11 cellular contexts compared by ENCODE assay signal in the genomic region with DNA sequence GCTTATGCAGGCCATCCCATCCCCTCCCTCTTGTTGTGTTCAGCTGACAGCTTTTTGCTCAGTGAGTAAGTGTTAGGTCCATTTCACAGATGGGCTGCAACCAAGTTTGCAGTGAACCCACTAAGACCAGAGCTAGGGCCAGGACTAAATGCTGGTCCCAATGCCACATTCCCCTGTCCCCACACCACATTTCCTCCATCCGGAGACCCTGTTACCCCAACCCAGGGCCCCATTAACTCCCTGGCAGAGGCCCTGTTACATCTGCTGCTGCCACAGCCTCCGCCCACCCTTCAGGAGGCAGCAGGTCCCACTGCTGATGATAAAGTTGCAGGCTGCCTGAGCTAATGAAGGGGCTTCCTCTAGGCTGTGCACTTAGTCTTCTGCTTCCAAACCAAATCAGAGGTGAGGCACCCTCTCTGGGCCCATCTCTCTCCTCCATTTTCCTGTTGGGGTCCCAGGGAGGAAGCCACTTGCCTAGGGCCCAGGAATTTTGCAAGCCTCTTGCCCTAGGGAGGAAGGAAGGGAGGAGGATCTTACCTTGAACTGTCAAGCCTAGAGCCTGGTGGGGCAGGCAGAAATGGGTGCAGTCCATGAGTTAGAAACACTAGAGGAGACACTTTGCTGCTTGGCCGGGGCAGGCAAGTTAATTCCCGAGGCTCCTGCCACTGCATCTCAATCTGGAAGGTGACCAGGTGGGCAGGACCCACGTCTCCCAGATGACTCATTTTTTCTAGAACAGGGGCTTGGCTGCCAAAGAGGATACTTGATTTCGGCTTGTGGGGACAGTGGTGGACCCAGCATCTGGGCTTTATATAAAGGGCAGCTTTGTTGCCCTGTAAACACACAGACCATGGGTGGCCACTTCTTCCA. TPM values are rescaled to one million over a fixed set of nuclear protein-coding genes. Genes with fewer than 3 reads are reported as not detected.
DNase-seq lines count a peak whose midpoint lies in the region; ATAC-seq and TF ChIP-seq lines count a peak whose summit lies in the region.
"Had no signal": no experiment of that assay in that cellular context is flagged by ENCODE, and none has a peak within 500 bp of the region (broad histone marks: within the 10 kb centered on the region; RNA-seq: fewer than 3 reads in every experiment).

No MANE protein-coding gene starts in this region.

- DNase-seq in body of pancreas (peak; percentile 40 to 80 (median 64)), natural killer cell (no peak), NCI-H2227 (lab: John Stamatoyannopoulos, UW; ENCODE audit: unreplicated experiment) (no peak)
- no peak for DNase-seq in stimulated activated CD4-positive, alpha-beta T cell treated with anti-CD3 and anti-CD28 coated beads, Interleukin-1b, Interleukin-23, amount 100 ng/mL, for 48 hours
- DNase-seq in effector CD8-positive, alpha-beta T cell (lab: John Stamatoyannopoulos, UW): no peak
- DNase-seq: central memory CD4-positive, alpha-beta T cell; SW 1271 had no signal

- intact Hi-C loops in body of pancreas (cut with DNase I) (no loop called here), natural killer cell (cut with micrococcal nuclease) (loop anchor here (5.0 to 10.0 kb wide), 2 partner anchors 108 to 199 kb away; no protein-coding TSS in a partner anchor)

- WGBS in body of pancreas, 2 donors: 26 to 45% methylated on average over 5 to 6 of the region's 6 CpGs

- no peak for TF ChIP-seq POLR2A in body of pancreas (IDR thresholded peaks at IDR 0.05)

- H3K4me3 Mint-ChIP-seq in IgD-negative memory B cell: peak overlapping the region; percentile 63 to 85 (median 72)
- H3K4me3 Mint-ChIP-seq in natural killer cell: peak overlapping the region; percentile 85

- H3K36me3 Mint-ChIP-seq in IgD-negative memory B cell (peaks cover 2% of the 10 kb centered on the region), natural killer cell (no peaks in the 10 kb centered on the region)

- H3K4me2 ChIP-seq in BLaER1 treated with 17β-estradiol and CSF1 and Interleukin-3, amounts not matched to agents 10 nM and 100 nM: peak overlapping the region; percentile 91 to 100 (median 98)

- peaks cover 0 to 14% (median 0%) of the 10 kb centered on the region in 11 experiments; a peak in 5 of 22 replicates for H4K20me1 ChIP-seq in BLaER1 treated with 17β-estradiol and CSF1 and Interleukin-3, amounts not matched to agents 10 nM and 100 nM

- H3K9ac ChIP-seq in BLaER1 treated with 17β-estradiol and CSF1 and Interleukin-3, amounts not matched to agents 10 nM and 100 nM: peak overlapping the region in 10 of 11 experiments; percentile 11 to 98 (median 93); a peak in 13 of 22 replicates

- no peaks in the 10 kb centered on the region for H3K9me3 ChIP-seq in BLaER1 treated with 17β-estradiol and CSF1 and Interleukin-3, amounts not matched to agents 10 nM and 100 nM (replicated peaks in 1 of 11)
- H3K9me3 ChIP-seq in body of pancreas: no peaks in the 10 kb centered on the region

- H3K27me3 ChIP-seq in BLaER1 treated with 17β-estradiol and CSF1 and Interleukin-3, amounts not matched to agents 10 nM and 100 nM: no peaks in the 10 kb centered on the region
- H3K27me3 ChIP-seq in body of pancreas: no peaks in the 10 kb centered on the region

- peak overlapping the region in 9 of 11 experiments; percentile 2 to 94 (median 27); a peak in 10 of 22 replicates for H3K27ac ChIP-seq in BLaER1 treated with 17β-estradiol and CSF1 and Interleukin-3, amounts not matched to agents 10 nM and 100 nM
- peak overlapping the region; percentile 9 to 95 (median 93) for H3K27ac ChIP-seq in body of pancreas

- TF ChIP-seq CTCF in body of pancreas (IDR thresholded peaks at IDR 0.05) (no peak), natural killer cell (IDR thresholded peaks at IDR 0.05) (no peak)

- ATAC-seq in body of pancreas (no peak), natural killer cell (no peak), GM21515 (IDR thresholded peaks at IDR 0.05; ENCODE audit: unreplicated experiment) (no peak)

- H3K4me3 ChIP-seq in BLaER1 treated with 17β-estradiol and CSF1 and Interleukin-3, amounts not matched to agents 10 nM and 100 nM: peak overlapping the region in 2 of 10 experiments; percentile 1 to 2; a peak in 2 of 20 replicates
- no peak overlapping the region for H3K4me3 ChIP-seq in body of pancreas

- H3K36me3 ChIP-seq in BLaER1 treated with 17β-estradiol and CSF1 and Interleukin-3, amounts not matched to agents 10 nM and 100 nM: peaks cover 2 to 13% (median 4%) of the 10 kb centered on the region in 11 experiments; a peak in 21 of 22 replicates
- peaks cover 0 to 6% of the 10 kb centered on the region in 2 donors for H3K36me3 ChIP-seq in body of pancreas (replicated peaks in 1 of 2; ENCODE audit: insufficient read depth in 1 of 2, low read depth in 2 of 2)

- H3K27ac Mint-ChIP-seq in IgD-negative memory B cell (peak overlapping the region; percentile 86 to 98 (median 89)), natural killer cell (peak overlapping the region; percentile 90 to 96)

- peaks cover 45 to 71% (median 63%) of the 10 kb centered on the region in 10 experiments for H3K4me1 ChIP-seq in BLaER1 treated with 17β-estradiol and CSF1 and Interleukin-3, amounts not matched to agents 10 nM and 100 nM
- H3K4me1 ChIP-seq in body of pancreas: peaks cover 32% of the 10 kb centered on the region

- H3K9me3 Mint-ChIP-seq in IgD-negative memory B cell: no peaks in the 10 kb centered on the region
- no peaks in the 10 kb centered on the region for H3K9me3 Mint-ChIP-seq in natural killer cell

- H3K4me1 Mint-ChIP-seq in IgD-negative memory B cell: peaks cover 15 to 19% (median 17%) of the 10 kb centered on the region in 3 donors
- H3K4me1 Mint-ChIP-seq in natural killer cell: peaks cover 26 to 36% of the 10 kb centered on the region in 2 donors

- H3K27me3 Mint-ChIP-seq in IgD-negative memory B cell: no peaks in the 10 kb centered on the region
- H3K27me3 Mint-ChIP-seq in natural killer cell (ENCODE audit: low read depth in 2 of 2): no peaks in the 10 kb centered on the region

RNA-seq across cellular contexts. Expression of a gene that starts 3.4 kb away (rescaled TPM):
- 11.5 TPM for polyA plus RNA-seq in IgD-negative memory B cell
- total RNA-seq in body of pancreas (10 to 100 TPM; 76.8 to 91.3 TPM), natural killer cell (100 to 1,000 TPM; 243 to 253 (median 250) TPM)

RNA-seq across cellular contexts. Expression of a gene that starts 16.6 kb away (rescaled TPM):
- polyA plus RNA-seq in IgD-negative memory B cell: 49.1 TPM
- total RNA-seq in body of pancreas: 10 to 100 TPM; 67.5 to 80.1 TPM
- 1 to 10 TPM; 3.4 to 6.9 (median 6.7) TPM for total RNA-seq in natural killer cell

RNA-seq across cellular contexts. Expression of a gene that starts 17.0 kb away (rescaled TPM):
- polyA plus RNA-seq in IgD-negative memory B cell: not detected
- total RNA-seq in body of pancreas (not detected), natural killer cell (1 to 10 TPM in 1 of 3 donors, under 1 TPM in 2; 0.34 to 1.5 (median 0.45) TPM)
- total RNA-seq: LHCN-M2 had no signal

RNA-seq across cellular contexts. Expression of a gene that starts 26.6 kb away (rescaled TPM):
- polyA plus RNA-seq in IgD-negative memory B cell: 0.25 TPM
- 1 to 10 TPM in 1 of 2 donors, not detected in 1; 1.6 TPM for total RNA-seq in body of pancreas
- total RNA-seq in natural killer cell: not detected
- total RNA-seq: LHCN-M2 had no signal

RNA-seq across cellular contexts. Expression of a gene that starts 36.8 kb away (rescaled TPM):
- not detected for polyA plus RNA-seq in IgD-negative memory B cell
- total RNA-seq in body of pancreas (not detected), natural killer cell (not detected)
- total RNA-seq: LHCN-M2 had no signal

Comparison
In these comparisons a context has a peak if more than half of its experiments do, and no peak if none do; other contexts are left out.
1. DNase-seq: peak in body of pancreas (4 of 4); none in natural killer cell (single experiment), stimulated activated CD4-positive, alpha-beta T cell treated with anti-CD3 and anti-CD28 coated beads, Interleukin-1b, Interleukin-23, amount 100 ng/mL, for 48 hours (single experiment), effector CD8-positive, alpha-beta T cell (single experiment) and NCI-H2227 (single experiment).
2. RNA of a gene that starts 16.6 kb away (total RNA-seq): 67.5 to 80.1 TPM in body of pancreas; 3.4 to 6.9 TPM in natural killer cell; every median in the first group is over 4 times any median in the second.